In genomic region chr1:203275656-203276272, GRCh38 we compare ENCODE assay signal across 14 cellular contexts. TPM values are rescaled to one million over a fixed set of nuclear protein-coding genes. Genes with fewer than 3 reads are reported as not detected.
DNase-seq lines count a peak whose midpoint lies in the region; ATAC-seq and TF ChIP-seq lines count a peak whose summit lies in the region.
"Had no signal": no experiment of that assay in that cellular context is flagged by ENCODE, and none has a peak within 500 bp of the region (broad histone marks: within the 10 kb centered on the region; RNA-seq: fewer than 3 reads in every experiment).

No MANE protein-coding gene starts in this region.

- no peaks in the 10 kb centered on the region for H3K27me3 ChIP-seq in CD4-positive, alpha-beta memory T cell (ENCODE audit: insufficient read depth, low read length)
- H3K27me3 ChIP-seq in stomach, result no peaks in the 10 kb centered on the region

- no peak for TF ChIP-seq POLR2A in stomach (IDR thresholded peaks at IDR 0.05)

- intact Hi-C loops in CD4-positive, alpha-beta memory T cell (cut with micrococcal nuclease), result no loop called here
- intact Hi-C loops in stomach (cut with DNase I; ENCODE audit: low total_unique reads), result no loop called here

- POLR2A ChIA-PET in CD4-positive, alpha-beta memory T cell (lab: Charles Lee; ENCODE audit: partially characterized antibody), result interaction anchor here (9.2 to 23.9 kb wide), 5 partner anchors 14 to 62 kb away, joined by 145 to 877 read pairs (median 261); partner anchors contain the start of gene BTG2
- POLR2A ChIA-PET in T-cell (lab: Charles Lee), result interaction anchor here (0.6 to 2.2 kb wide), 6 partner anchors 11 to 34 kb away, joined by 3 to 8 read pairs (median 4); no protein-coding TSS in a partner anchor

- H3K36me3 ChIP-seq in CD4-positive, alpha-beta memory T cell (ENCODE audit: insufficient read depth, low read length), result no peaks in the 10 kb centered on the region
- H3K36me3 ChIP-seq in stomach, result no peaks in the 10 kb centered on the region

- no peaks in the 10 kb centered on the region for H3K27me3 Mint-ChIP-seq in CD4-positive, alpha-beta memory T cell
- H3K27me3 Mint-ChIP-seq in T-cell (no peaks in the 10 kb centered on the region), HFFc6 (ENCODE audit: insufficient read depth) (peaks cover 13% of the 10 kb centered on the region; the same call in 1 of the 2 replicates)

- ATAC-seq in T-cell (replicated peaks in 1 of 4) (no peak), GM18861 (IDR thresholded peaks at IDR 0.05; ENCODE audit: unreplicated experiment) (no peak)

- H3K4me1 ChIP-seq in CD4-positive, alpha-beta memory T cell (ENCODE audit: insufficient read depth, low read length), result peaks cover 55% of the 10 kb centered on the region
- H3K4me1 ChIP-seq in stomach, result peaks cover 47 to 79% (median 66%) of the 10 kb centered on the region in 4 donors

- H3K27ac ChIP-seq in CD4-positive, alpha-beta memory T cell (ENCODE audit: low read depth, low read length), result no peak overlapping the region
- H3K27ac ChIP-seq in stomach, result peak overlapping the region in 4 of 5 donors; percentile 84 to 93 (median 88)

- 91 to 96% (median 95%) methylated on average over 10 to 11 of the region's 11 CpGs for WGBS in stomach, 5 donors

- TF ChIP-seq EP300 in stomach (IDR thresholded peaks at IDR 0.05), result no peak

- CTCF ChIA-PET in CD4-positive, alpha-beta memory T cell (lab: Charles Lee; ENCODE audit: partially characterized antibody), result interaction anchor here (5.4 to 17.8 kb wide), 5 partner anchors 7 to 70 kb away, joined by 54 to 921 read pairs (median 92); partner anchors contain the start of genes BTG2 and FMOD
- CTCF ChIA-PET in T-cell (lab: Charles Lee), result interaction anchor here (1.1 to 2.0 kb wide), 6 partner anchors 14 to 64 kb away, joined by 3 to 12 read pairs (median 5); no protein-coding TSS in a partner anchor

- no peak overlapping the region for H3K4me3 Mint-ChIP-seq in CD4-positive, alpha-beta memory T cell
- H3K4me3 Mint-ChIP-seq in T-cell, result peak overlapping the region in 1 of 3 donors; percentile 27
- no peak overlapping the region for H3K4me3 Mint-ChIP-seq in HFFc6

- H3K4me1 Mint-ChIP-seq in CD4-positive, alpha-beta memory T cell, result peaks cover 30 to 72% (median 56%) of the 10 kb centered on the region in 4 donors
- peaks cover 56 to 81% (median 67%) of the 10 kb centered on the region in 3 donors for H3K4me1 Mint-ChIP-seq in T-cell
- peaks cover 31% of the 10 kb centered on the region for H3K4me1 Mint-ChIP-seq in HFFc6 (ENCODE audit: low read depth)

- no peaks in the 10 kb centered on the region for H3K9me3 ChIP-seq in CD4-positive, alpha-beta memory T cell (ENCODE audit: control insufficient read depth in 1 of 2, low read length in 2 of 2)
- no peaks in the 10 kb centered on the region for H3K9me3 ChIP-seq in stomach

- no peaks in the 10 kb centered on the region for H3K9me3 Mint-ChIP-seq in CD4-positive, alpha-beta memory T cell
- H3K9me3 Mint-ChIP-seq in T-cell (no peaks in the 10 kb centered on the region), HFFc6 (no peaks in the 10 kb centered on the region)

- H3K4me3 ChIP-seq in CD4-positive, alpha-beta memory T cell (ENCODE audit: low read length in 2 of 2), result no peak overlapping the region
- H3K4me3 ChIP-seq in stomach, result no peak overlapping the region

- TF ChIP-seq CTCF in stomach (IDR thresholded peaks at IDR 0.05) (no peak), HFFc6 (IDR thresholded peaks at IDR 0.05) (no peak)

- no peaks in the 10 kb centered on the region for H3K36me3 Mint-ChIP-seq in CD4-positive, alpha-beta memory T cell
- H3K36me3 Mint-ChIP-seq in T-cell (no peaks in the 10 kb centered on the region), HFFc6 (ENCODE audit: low read depth) (no peaks in the 10 kb centered on the region)

- no peak for DNase-seq in CD4-positive, alpha-beta memory T cell
- DNase-seq in T-cell (no peak), medulla oblongata (ENCODE audit: extremely low spot score) (peak; percentile 6), stomach (no peak), DMS153 treated with DMSO at 0.1 percent for 48 hours (lab: John Stamatoyannopoulos, UW; ENCODE audit: unreplicated experiment) (no peak), HFFc6 (no peak), DMS79 (lab: John Stamatoyannopoulos, UW) (no peak)
- DNase-seq: activated CD4-positive, CD25-positive, alpha-beta regulatory T cell treated with anti-CD3 and anti-CD28 coated beads, Interleukin-2, amount 50 U/mL, for 72 hours; effector memory CD4-positive, alpha-beta T cell; NCI-H1092 treated with DMSO at 0.1 percent for 48 hours; stimulated activated CD4-positive, alpha-beta T cell treated with anti-CD3 and anti-CD28 coated beads, Interleukin-15, amount 100 ng/mL, for 24 hours had no signal

- peak overlapping the region in 4 of 7 donors; percentile 62 to 87 (median 75) for H3K27ac Mint-ChIP-seq in CD4-positive, alpha-beta memory T cell
- H3K27ac Mint-ChIP-seq in T-cell (peak overlapping the region; percentile 70 to 82), HFFc6 (no peak overlapping the region)

RNA-seq across cellular contexts. Expression of gene BTG2, which starts 29.6 kb away (rescaled TPM):
- total RNA-seq in CD4-positive, alpha-beta memory T cell, result 100 to 1,000 TPM; 197 to 201 TPM
- 100 to 1,000 TPM; 123 to 288 TPM for polyA plus RNA-seq in CD4-positive, alpha-beta memory T cell
- total RNA-seq in T-cell (100 to 1,000 TPM; 172 to 655 (median 186) TPM), stomach (100 to 1,000 TPM in 3 of 5 donors, 10 to 100 TPM in 2; 80.2 to 231 (median 113) TPM)
- 10 to 100 TPM; 46.4 to 78.9 (median 58.6) TPM for polyA plus RNA-seq in stomach
- total RNA-seq in HFFc6 (2021; fragmentation: NEBNext Ultra II Directional; extraction: Animal tissue kit (Norgen Biotek cat#: 25700)), result 10 to 100 TPM; 12.7 to 18.5 (median 13.7) TPM

RNA-seq across cellular contexts. Expression of gene CHIT1, which starts 46.3 kb away (rescaled TPM):
- under 1 TPM; 0.41 to 0.78 TPM for total RNA-seq in CD4-positive, alpha-beta memory T cell
- polyA plus RNA-seq in CD4-positive, alpha-beta memory T cell, result not detected
- total RNA-seq in T-cell, result 1 to 10 TPM in 2 of 5 donors, under 1 TPM in 2, not detected in 1; 0.12 to 2.3 (median 0.92) TPM
- under 1 TPM in 1 of 5 donors, not detected in 4; 0.18 TPM for total RNA-seq in stomach
- polyA plus RNA-seq in stomach, result under 1 TPM in 1 of 3 donors, not detected in 2; 0.05 TPM
- not detected for total RNA-seq in HFFc6 (2021; fragmentation: NEBNext Ultra II Directional; extraction: Animal tissue kit (Norgen Biotek cat#: 25700))
- total RNA-seq: astrocyte, glomerular endothelial cell had no signal

Comparison
In these comparisons a context has a peak if more than half of its experiments do, and no peak if none do; other contexts are left out.
1. RNA of gene BTG2, which starts 29.6 kb away (total RNA-seq): 197 to 201 TPM in CD4-positive, alpha-beta memory T cell, 172 to 655 TPM in T-cell and 80.2 to 231 TPM in stomach; 12.7 to 18.5 TPM in HFFc6; every median in the first group is over 4 times any median in the second.